1 cellular context compared by ENCODE assay signal in the genomic region with DNA sequence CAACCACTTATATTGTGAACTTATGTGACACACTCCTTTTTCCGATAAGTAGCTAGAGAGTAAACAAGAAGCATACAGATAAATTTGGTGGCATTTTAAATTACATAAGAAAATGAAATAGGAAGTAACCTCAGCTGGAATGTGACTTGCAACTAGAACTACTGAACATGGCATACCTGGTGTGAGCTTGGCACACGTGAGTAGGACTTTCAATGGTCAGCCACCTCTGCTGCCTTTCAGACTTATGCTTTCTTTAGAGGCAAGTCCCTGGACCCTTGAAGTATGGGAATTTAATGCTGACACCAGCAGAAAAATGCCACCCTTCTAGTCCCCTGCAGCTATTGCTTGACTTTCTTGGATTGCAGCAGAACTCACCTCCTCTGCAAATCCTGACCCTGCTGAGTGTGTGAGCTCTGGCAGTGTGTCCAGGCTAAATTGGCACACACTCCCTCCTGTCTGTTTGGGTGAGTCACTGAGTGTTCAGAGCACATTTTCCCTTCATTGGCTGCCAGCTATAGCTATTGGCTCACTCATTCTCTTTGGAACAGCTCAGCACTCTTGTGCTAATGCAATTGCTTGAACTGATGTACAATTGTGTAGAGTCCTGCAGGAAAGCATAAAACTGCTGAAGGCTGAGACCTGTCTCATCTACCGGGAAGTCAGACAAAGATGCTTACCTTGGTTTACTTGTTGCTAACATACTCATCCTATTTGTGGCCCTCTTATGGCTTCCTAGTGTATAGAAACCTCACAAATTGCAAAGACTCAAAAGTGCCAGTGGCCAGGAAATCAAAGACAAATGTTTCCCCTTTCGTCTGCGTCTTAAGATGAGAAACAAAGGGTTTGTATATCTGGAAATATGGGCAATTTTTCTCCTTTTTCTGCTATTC.
TF ChIP-seq lines count a peak whose summit lies in the region.

No MANE protein-coding gene starts in this region.

TF ChIP-seq in GM23338, 12 proteins besides CTCF, POLR2A, EP300 and RAD21 (continued from another document):
- TF ChIP-seq, protein P1, sequence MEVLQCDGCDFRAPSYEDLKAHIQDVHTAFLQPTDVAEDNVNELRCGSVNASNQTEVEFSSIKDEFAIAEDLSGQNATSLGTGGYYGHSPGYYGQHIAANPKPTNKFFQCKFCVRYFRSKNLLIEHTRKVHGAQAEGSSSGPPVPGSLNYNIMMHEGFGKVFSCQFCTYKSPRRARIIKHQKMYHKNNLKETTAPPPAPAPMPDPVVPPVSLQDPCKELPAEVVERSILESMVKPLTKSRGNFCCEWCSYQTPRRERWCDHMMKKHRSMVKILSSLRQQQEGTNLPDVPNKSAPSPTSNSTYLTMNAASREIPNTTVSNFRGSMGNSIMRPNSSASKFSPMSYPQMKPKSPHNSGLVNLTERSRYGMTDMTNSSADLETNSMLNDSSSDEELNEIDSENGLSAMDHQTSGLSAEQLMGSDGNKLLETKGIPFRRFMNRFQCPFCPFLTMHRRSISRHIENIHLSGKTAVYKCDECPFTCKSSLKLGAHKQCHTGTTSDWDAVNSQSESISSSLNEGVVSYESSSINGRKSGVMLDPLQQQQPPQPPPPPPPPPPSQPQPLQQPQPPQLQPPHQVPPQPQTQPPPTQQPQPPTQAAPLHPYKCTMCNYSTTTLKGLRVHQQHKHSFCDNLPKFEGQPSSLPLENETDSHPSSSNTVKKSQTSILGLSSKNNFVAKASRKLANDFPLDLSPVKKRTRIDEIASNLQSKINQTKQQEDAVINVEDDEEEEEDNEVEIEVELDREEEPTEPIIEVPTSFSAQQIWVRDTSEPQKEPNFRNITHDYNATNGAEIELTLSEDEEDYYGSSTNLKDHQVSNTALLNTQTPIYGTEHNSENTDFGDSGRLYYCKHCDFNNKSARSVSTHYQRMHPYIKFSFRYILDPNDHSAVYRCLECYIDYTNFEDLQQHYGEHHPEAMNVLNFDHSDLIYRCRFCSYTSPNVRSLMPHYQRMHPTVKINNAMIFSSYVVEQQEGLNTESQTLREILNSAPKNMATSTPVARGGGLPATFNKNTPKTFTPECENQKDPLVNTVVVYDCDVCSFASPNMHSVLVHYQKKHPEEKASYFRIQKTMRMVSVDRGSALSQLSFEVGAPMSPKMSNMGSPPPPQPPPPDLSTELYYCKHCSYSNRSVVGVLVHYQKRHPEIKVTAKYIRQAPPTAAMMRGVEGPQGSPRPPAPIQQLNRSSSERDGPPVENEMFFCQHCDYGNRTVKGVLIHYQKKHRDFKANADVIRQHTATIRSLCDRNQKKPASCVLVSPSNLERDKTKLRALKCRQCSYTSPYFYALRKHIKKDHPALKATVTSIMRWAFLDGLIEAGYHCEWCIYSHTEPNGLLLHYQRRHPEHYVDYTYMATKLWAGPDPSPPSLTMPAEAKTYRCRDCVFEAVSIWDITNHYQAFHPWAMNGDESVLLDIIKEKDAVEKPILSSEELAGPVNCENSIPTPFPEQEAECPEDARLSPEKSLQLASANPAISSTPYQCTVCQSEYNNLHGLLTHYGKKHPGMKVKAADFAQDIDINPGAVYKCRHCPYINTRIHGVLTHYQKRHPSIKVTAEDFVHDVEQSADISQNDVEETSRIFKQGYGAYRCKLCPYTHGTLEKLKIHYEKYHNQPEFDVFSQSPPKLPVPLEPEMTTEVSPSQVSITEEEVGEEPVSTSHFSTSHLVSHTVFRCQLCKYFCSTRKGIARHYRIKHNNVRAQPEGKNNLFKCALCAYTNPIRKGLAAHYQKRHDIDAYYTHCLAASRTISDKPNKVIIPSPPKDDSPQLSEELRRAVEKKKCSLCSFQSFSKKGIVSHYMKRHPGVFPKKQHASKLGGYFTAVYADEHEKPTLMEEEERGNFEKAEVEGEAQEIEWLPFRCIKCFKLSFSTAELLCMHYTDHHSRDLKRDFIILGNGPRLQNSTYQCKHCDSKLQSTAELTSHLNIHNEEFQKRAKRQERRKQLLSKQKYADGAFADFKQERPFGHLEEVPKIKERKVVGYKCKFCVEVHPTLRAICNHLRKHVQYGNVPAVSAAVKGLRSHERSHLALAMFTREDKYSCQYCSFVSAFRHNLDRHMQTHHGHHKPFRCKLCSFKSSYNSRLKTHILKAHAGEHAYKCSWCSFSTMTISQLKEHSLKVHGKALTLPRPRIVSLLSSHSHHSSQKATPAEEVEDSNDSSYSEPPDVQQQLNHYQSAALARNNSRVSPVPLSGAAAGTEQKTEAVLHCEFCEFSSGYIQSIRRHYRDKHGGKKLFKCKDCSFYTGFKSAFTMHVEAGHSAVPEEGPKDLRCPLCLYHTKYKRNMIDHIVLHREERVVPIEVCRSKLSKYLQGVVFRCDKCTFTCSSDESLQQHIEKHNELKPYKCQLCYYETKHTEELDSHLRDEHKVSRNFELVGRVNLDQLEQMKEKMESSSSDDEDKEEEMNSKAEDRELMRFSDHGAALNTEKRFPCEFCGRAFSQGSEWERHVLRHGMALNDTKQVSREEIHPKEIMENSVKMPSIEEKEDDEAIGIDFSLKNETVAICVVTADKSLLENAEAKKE (CRISPR knock-in tag; IDR thresholded peaks at IDR 0.05): no peak
- TF ChIP-seq NANOG (IDR thresholded peaks at IDR 0.05; ENCODE audit: borderline replicate concordance) (no peak), ZNF114 (CRISPR knock-in tag; IDR thresholded peaks at IDR 0.05) (no peak)
- TF ChIP-seq, protein P2, sequence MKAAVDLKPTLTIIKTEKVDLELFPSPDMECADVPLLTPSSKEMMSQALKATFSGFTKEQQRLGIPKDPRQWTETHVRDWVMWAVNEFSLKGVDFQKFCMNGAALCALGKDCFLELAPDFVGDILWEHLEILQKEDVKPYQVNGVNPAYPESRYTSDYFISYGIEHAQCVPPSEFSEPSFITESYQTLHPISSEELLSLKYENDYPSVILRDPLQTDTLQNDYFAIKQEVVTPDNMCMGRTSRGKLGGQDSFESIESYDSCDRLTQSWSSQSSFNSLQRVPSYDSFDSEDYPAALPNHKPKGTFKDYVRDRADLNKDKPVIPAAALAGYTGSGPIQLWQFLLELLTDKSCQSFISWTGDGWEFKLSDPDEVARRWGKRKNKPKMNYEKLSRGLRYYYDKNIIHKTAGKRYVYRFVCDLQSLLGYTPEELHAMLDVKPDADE (IDR thresholded peaks at IDR 0.05): no peak
